1 cellular context compared by ENCODE assay signal in genomic region chr2:172389685-172390339, GRCh38.
A peak's percentile ranks its signal among the peaks of the same experiment; 100 is the strongest.
TF ChIP-seq lines count a peak whose summit lies in the region.

No MANE protein-coding gene starts in this region.

TF ChIP-seq in K562, 482 proteins besides CTCF, POLR2A, EP300 and RAD21 (continued from another document):
- TF ChIP-seq HINFP (tag; conservative IDR thresholded peaks at IDR 0.05; ENCODE audit: low read depth) = no peak
- 0 out of 2 replicates have a peak, but pooled peaks have one; percentile 22 for TF ChIP-seq NR2C2 (CRISPR knock-in tag; IDR thresholded peaks at IDR 0.05)
- TF ChIP-seq NR2C2 (tag; IDR thresholded peaks at IDR 0.05) = no peak; the same call in 1 of the 2 replicates
- no peak for TF ChIP-seq ZNF512 (tag; IDR thresholded peaks at IDR 0.05)
- no peak for TF ChIP-seq FOSL1 (tag; conservative IDR thresholded peaks at IDR 0.05)
- no peak for TF ChIP-seq ERF (CRISPR knock-in tag; IDR thresholded peaks at IDR 0.05)
- no peak for TF ChIP-seq BRD4 (IDR thresholded peaks at IDR 0.05)
- peak; percentile 69 for TF ChIP-seq NR2C1 (IDR thresholded peaks at IDR 0.05)
- TF ChIP-seq NR2C1 (tag; IDR thresholded peaks at IDR 0.05) = peak; percentile 61; the same call in 1 of the 2 replicates
- TF ChIP-seq CBFA2T3 (IDR thresholded peaks at IDR 0.05) = no peak
- no peak for TF ChIP-seq GABPB2 (CRISPR knock-in tag; conservative IDR thresholded peaks at IDR 0.05)
